ENCODE assay signal across 8 cellular contexts in the genomic region with DNA sequence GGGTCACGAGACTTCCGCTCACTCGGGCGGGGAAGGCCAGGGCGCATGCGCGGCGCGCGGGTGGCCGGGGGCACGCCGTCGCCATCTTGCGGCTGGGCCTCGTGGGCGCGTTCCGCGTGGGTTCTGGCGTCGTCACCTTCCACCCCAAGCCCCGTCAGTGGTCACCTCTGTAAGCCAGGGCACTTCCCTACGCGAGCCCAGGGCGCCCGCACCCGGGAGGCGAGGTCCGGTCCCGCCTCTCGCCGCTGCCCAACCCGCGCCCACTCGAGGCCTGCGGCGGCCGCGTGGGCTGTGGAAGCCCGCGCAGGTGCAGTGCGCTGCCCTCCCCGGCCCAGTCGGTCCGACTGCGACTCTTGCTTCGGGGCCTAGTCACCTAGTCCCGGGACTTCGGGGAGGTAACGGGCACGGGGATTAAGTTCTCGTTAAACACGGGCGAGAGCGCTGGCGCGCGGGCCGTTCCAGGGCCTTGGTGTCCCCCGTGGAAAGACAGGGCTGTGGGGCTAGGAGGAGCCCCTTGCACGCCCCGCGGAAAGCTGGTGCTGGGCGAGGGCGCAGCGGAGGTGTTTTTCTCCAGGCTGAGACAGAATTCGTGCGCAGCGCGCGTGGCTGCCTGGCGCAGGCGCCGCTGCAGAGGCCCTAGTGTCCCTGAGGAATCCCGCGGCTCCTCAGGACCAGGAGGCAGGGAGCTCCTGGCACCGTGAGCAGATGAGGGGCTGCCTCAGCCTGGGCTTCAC. TPM values are rescaled to one million over a fixed set of nuclear protein-coding genes. Genes with fewer than 3 reads are reported as not detected.
DNase-seq lines count a peak whose midpoint lies in the region; ATAC-seq and TF ChIP-seq lines count a peak whose summit lies in the region.

No MANE protein-coding gene starts in this region.

- ATAC-seq in GM21515 (IDR thresholded peaks at IDR 0.05; ENCODE audit: unreplicated experiment) (peak; percentile 42), thoracic aorta (ENCODE audit: insufficient number of reproducible peaks, low FRiP score, low read depth) (peak; percentile 7)

- H3K36me3 Mint-ChIP-seq in Caco-2 (ENCODE audit: insufficient read depth, unreplicated experiment): peaks cover 87% of the 10 kb centered on the region

- peaks cover 30% of the 10 kb centered on the region for H4K20me1 ChIP-seq in osteoblast (ENCODE audit: insufficient read depth, low read length)

- H3K9me3 Mint-ChIP-seq in Caco-2 (ENCODE audit: unreplicated experiment): no peaks in the 10 kb centered on the region

- H3K27ac Mint-ChIP-seq in Caco-2 (ENCODE audit: unreplicated experiment): peak overlapping the region; percentile 87

- peak overlapping the region; percentile 92 for H3K4me2 ChIP-seq in osteoblast (ENCODE audit: insufficient read depth, low read length)

- peaks cover 16% of the 10 kb centered on the region for H3K4me1 Mint-ChIP-seq in Caco-2 (ENCODE audit: low read depth, unreplicated experiment)

- H3K9me3 ChIP-seq in Caco-2 (no peaks in the 10 kb centered on the region), SK-N-MC (ENCODE audit: low read depth, low read length) (no peaks in the 10 kb centered on the region), osteoblast (ENCODE audit: low read depth, low read length) (no peaks in the 10 kb centered on the region), thoracic aorta (no peaks in the 10 kb centered on the region)

- H3K4me3 ChIP-seq in Caco-2 (ENCODE audit: low read depth, low read length) (peak overlapping the region; percentile 81), SK-N-MC (peak overlapping the region; percentile 99), osteoblast (ENCODE audit: insufficient read depth, low read length) (peak overlapping the region; percentile 92), thoracic aorta (peak overlapping the region; percentile 95)

- H3K4me1 ChIP-seq in Caco-2 (peaks cover 44% of the 10 kb centered on the region), osteoblast (ENCODE audit: insufficient read depth, low read length) (peaks cover 23% of the 10 kb centered on the region), thoracic aorta (ENCODE audit: control insufficient read depth in 1 of 2, low read depth in 2 of 2) (peaks cover 20 to 40% of the 10 kb centered on the region in 2 donors)

- H3K9ac ChIP-seq in SK-N-MC (ENCODE audit: insufficient read length): peak overlapping the region; percentile 100

- H3K36me3 ChIP-seq in Caco-2 (ENCODE audit: control insufficient read depth, insufficient read depth, low read length) (peaks cover 4% of the 10 kb centered on the region; the same call in 1 of the 2 replicates), SK-N-MC (ENCODE audit: insufficient read depth, low read length) (peaks cover 29% of the 10 kb centered on the region), osteoblast (ENCODE audit: insufficient read depth, low read length) (peaks cover 22% of the 10 kb centered on the region), thoracic aorta (peaks cover 15% of the 10 kb centered on the region)

- TSS peak; percentile 63 for BruUV-seq in Caco-2 (replicated peaks; lab: Mats Ljungman, UMichigan)

- TF ChIP-seq CTCF in Caco-2 (IDR thresholded peaks at IDR 0.05; ENCODE audit: insufficient read depth in 1 of 2, low read depth in 1 of 2, low read length in 1 of 2, severe bottlenecking in 1 of 2, unreplicated experiment in 1 of 2) (peak; percentile 26 to 52), osteoblast (IDR thresholded peaks at IDR 0.05; ENCODE audit: extremely low read depth, low read depth, low read length) (peak; percentile 16), thoracic aorta (IDR thresholded peaks at IDR 0.05) (peak; percentile 10)

- POLR2A ChIA-PET in Caco-2 (lab: Charles Lee): interaction anchor here (0.6 kb wide), 1 partner anchor 22 kb away, joined by 4 read pairs; no protein-coding TSS in a partner anchor

- peak overlapping the region; percentile 83 for H2AFZ ChIP-seq in osteoblast (ENCODE audit: low read length)

- peak overlapping the region; percentile 99 for H3K27ac ChIP-seq in SK-N-MC
- H3K27ac ChIP-seq in osteoblast (ENCODE audit: low read depth, low read length): peak overlapping the region; percentile 94
- peak overlapping the region; percentile 98 to 99 for H3K27ac ChIP-seq in thoracic aorta

- H3K79me2 ChIP-seq in osteoblast (ENCODE audit: insufficient read depth, low read length): peaks cover 25% of the 10 kb centered on the region

- no peaks in the 10 kb centered on the region for H3K27me3 Mint-ChIP-seq in Caco-2 (ENCODE audit: insufficient read depth, unreplicated experiment)

- H3K27me3 ChIP-seq in Caco-2 (replicated peaks; ENCODE audit: control insufficient read depth, insufficient read depth, low read length) (no peaks in the 10 kb centered on the region), osteoblast (ENCODE audit: insufficient read depth, low read length) (no peaks in the 10 kb centered on the region), thoracic aorta (replicated peaks; ENCODE audit: insufficient read depth) (no peaks in the 10 kb centered on the region)

- DNase-seq in Caco-2: peak in 1 of 2 experiments; percentile 97
- peak; percentile 65 to 88 for DNase-seq in Kasumi-1 (lab: John Stamatoyannopoulos, UW)
- no peak for DNase-seq in SK-N-MC (ENCODE audit: low read depth, low spot score)
- DNase-seq in activated naive CD4-positive, alpha-beta T cell treated with anti-CD3 and anti-CD28 coated beads, Interleukin-2, amount 50 U/mL, for 16 hours: peak; percentile 96
- DNase-seq in glomerular visceral epithelial cell (ENCODE audit: extremely low spot score): peak; percentile 92
- peak; percentile 100 for DNase-seq in osteoblast (ENCODE audit: insufficient read length, low spot score, missing footprints)
- DNase-seq in thoracic aorta (ENCODE audit: low spot score): peak; percentile 80

- H3K4me3 Mint-ChIP-seq in Caco-2 (ENCODE audit: unreplicated experiment): peak overlapping the region; percentile 78

- intact Hi-C loops in Caco-2 (cut with micrococcal nuclease; ENCODE audit: unreplicated experiment): loop anchor here (1.0 to 5.0 kb wide), 2 partner anchors 11 to 151 kb away; a partner anchor contains a TSS

- CTCF ChIA-PET in Caco-2 (lab: Charles Lee): interaction anchor here (0.6 kb wide), 1 partner anchor 77 kb away, joined by 3 read pairs; no protein-coding TSS in a partner anchor

RNA-seq across cellular contexts. Expression of a gene that starts 0.4 kb away (rescaled TPM):
- total RNA-seq in Caco-2 (2022): 253 and 292 TPM in 2 replicates
- 120 and 133 TPM in 2 replicates for total RNA-seq in osteoblast
- total RNA-seq in thoracic aorta: 100 to 1,000 TPM; 206 to 324 TPM

RNA-seq across cellular contexts. Expression of a gene that starts 11.2 kb away (rescaled TPM):
- total RNA-seq in Caco-2 (2022): 895 and 958 TPM in 2 replicates
- 1,119 and 1,240 TPM in 2 replicates for total RNA-seq in osteoblast
- 100 to 1,000 TPM; 515 to 655 TPM for total RNA-seq in thoracic aorta

RNA-seq across cellular contexts. Expression of a gene that starts 19.8 kb away (rescaled TPM):
- total RNA-seq in Caco-2 (2022) (248 and 252 TPM in 2 replicates), osteoblast (58.0 and 60.1 TPM in 2 replicates), thoracic aorta (10 to 100 TPM; 43.8 to 51.4 TPM)

RNA-seq across cellular contexts. Expression of a gene that starts 20.0 kb away (rescaled TPM):
- total RNA-seq in Caco-2 (2022): 133 and 140 TPM in 2 replicates
- total RNA-seq in osteoblast: 105 and 123 TPM in 2 replicates
- 100 to 1,000 TPM in 1 of 2 donors, 10 to 100 TPM in 1; 94.1 to 120 TPM for total RNA-seq in thoracic aorta

RNA-seq across cellular contexts. Expression of a gene that starts 30.5 kb away (rescaled TPM):
- total RNA-seq in Caco-2 (2022) (0.37 and 0.68 TPM in 2 replicates), osteoblast (under 0.01 TPM in 1 of 2 replicates, not detected in the other), thoracic aorta (1 to 10 TPM in 1 of 2 donors, under 1 TPM in 1; 0.35 to 2.6 TPM)
